Comparison of ENCODE assay signal across 9 cellular contexts in the genomic region with DNA sequence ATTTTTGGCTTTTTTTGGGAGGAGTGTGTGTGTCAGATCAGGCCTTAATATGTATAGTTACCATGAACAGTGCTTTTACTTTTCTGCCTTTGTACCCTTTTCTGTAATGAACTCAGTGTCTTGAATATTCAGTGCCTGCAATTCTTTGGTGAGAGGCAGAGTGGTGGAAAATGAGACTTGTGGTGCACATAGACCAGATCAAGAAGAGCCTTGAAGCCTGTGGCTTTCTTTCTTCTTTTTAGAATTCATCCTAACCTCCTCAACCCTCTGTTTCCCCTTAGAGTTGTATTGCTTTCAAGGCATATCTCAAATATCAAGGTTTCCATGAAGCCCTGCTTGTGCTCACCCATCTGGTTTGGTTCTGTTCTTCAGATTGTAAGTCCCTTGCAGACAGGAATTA. TPM values are rescaled to one million over a fixed set of nuclear protein-coding genes. Genes with fewer than 3 reads are reported as not detected.
DNase-seq lines count a peak whose midpoint lies in the region; ATAC-seq and TF ChIP-seq lines count a peak whose summit lies in the region.
"Had no signal": no experiment of that assay in that cellular context is flagged by ENCODE, and none has a peak within 500 bp of the region (broad histone marks: within the 10 kb centered on the region; RNA-seq: fewer than 3 reads in every experiment).

No MANE protein-coding gene starts in this region.

- peaks cover 0 to 29% (median 9%) of the 10 kb centered on the region in 3 donors for H3K36me3 Mint-ChIP-seq in CD8-positive, alpha-beta memory T cell
- H3K36me3 Mint-ChIP-seq in chondrocyte (ENCODE audit: low read depth) (no peaks in the 10 kb centered on the region), neural crest cell (ENCODE audit: low read depth) (no peaks in the 10 kb centered on the region)

- ATAC-seq in HG03457 (IDR thresholded peaks at IDR 0.05; ENCODE audit: unreplicated experiment) (no peak), HG02623 (IDR thresholded peaks at IDR 0.05; ENCODE audit: unreplicated experiment) (no peak)
- ATAC-seq: left colon had no signal

- H3K27me3 ChIP-seq in CD8-positive, alpha-beta memory T cell (ENCODE audit: insufficient read depth, low read length, poor library complexity, severe bottlenecking): no peaks in the 10 kb centered on the region
- H3K27me3 ChIP-seq in MG63: no peaks in the 10 kb centered on the region

- peak overlapping the region; percentile 72 for H3K4me3 ChIP-seq in CD8-positive, alpha-beta memory T cell (ENCODE audit: low read length)
- H3K4me3 ChIP-seq in MG63: peak overlapping the region; percentile 89

- peaks cover 40% of the 10 kb centered on the region for H3K4me1 ChIP-seq in CD8-positive, alpha-beta memory T cell (ENCODE audit: insufficient read depth, low read length)

- POLR2A ChIA-PET in CD8-positive, alpha-beta memory T cell (lab: Charles Lee): no interaction called here

- CTCF ChIA-PET in CD8-positive, alpha-beta memory T cell (lab: Charles Lee): no interaction called here

- no peaks in the 10 kb centered on the region for H3K36me3 ChIP-seq in CD8-positive, alpha-beta memory T cell (ENCODE audit: insufficient read depth, low read length)
- no peaks in the 10 kb centered on the region; the same call in 1 of the 2 replicates for H3K36me3 ChIP-seq in MG63

- H3K27me3 Mint-ChIP-seq in CD8-positive, alpha-beta memory T cell: no peaks in the 10 kb centered on the region
- H3K27me3 Mint-ChIP-seq in chondrocyte (ENCODE audit: low read depth) (no peaks in the 10 kb centered on the region), neural crest cell (ENCODE audit: low read depth) (no peaks in the 10 kb centered on the region)

- DNase-seq in CD8-positive, alpha-beta memory T cell: peak in 1 of 5 donors; percentile 62
- no peak for DNase-seq in MG63
- DNase-seq in chondrocyte (ENCODE audit: low spot score): no peak
- no peak for DNase-seq in neural crest cell (ENCODE audit: low read depth, low spot score)
- DNase-seq in NCI-H2081 treated with DMSO at 0.1 percent for 48 hours (lab: John Stamatoyannopoulos, UW): no peak
- DNase-seq in HCEC 1CT: no peak
- DNase-seq: left colon had no signal

- H3K27ac Mint-ChIP-seq in CD8-positive, alpha-beta memory T cell: peak overlapping the region; percentile 45 to 96 (median 78)
- peak overlapping the region; percentile 14 for H3K27ac Mint-ChIP-seq in chondrocyte (ENCODE audit: unreplicated experiment)
- no peak overlapping the region for H3K27ac Mint-ChIP-seq in neural crest cell (ENCODE audit: unreplicated experiment)

- no peak overlapping the region for H3K27ac ChIP-seq in CD8-positive, alpha-beta memory T cell (ENCODE audit: low read depth, low read length)

- no peaks in the 10 kb centered on the region for H3K9me3 Mint-ChIP-seq in CD8-positive, alpha-beta memory T cell
- no peaks in the 10 kb centered on the region for H3K9me3 Mint-ChIP-seq in chondrocyte (ENCODE audit: low read depth)
- no peaks in the 10 kb centered on the region for H3K9me3 Mint-ChIP-seq in neural crest cell

- TF ChIP-seq CTCF in chondrocyte (IDR thresholded peaks at IDR 0.05) (no peak), neural crest cell (conservative IDR thresholded peaks at IDR 0.05) (no peak)

- no peaks in the 10 kb centered on the region for H3K9me3 ChIP-seq in CD8-positive, alpha-beta memory T cell (ENCODE audit: low read length)
- H3K9me3 ChIP-seq in MG63: no peaks in the 10 kb centered on the region

- peaks cover 57 to 70% (median 67%) of the 10 kb centered on the region in 3 donors for H3K4me1 Mint-ChIP-seq in CD8-positive, alpha-beta memory T cell
- H3K4me1 Mint-ChIP-seq in chondrocyte (ENCODE audit: low read depth): peaks cover 59% of the 10 kb centered on the region
- peaks cover 44% of the 10 kb centered on the region for H3K4me1 Mint-ChIP-seq in neural crest cell

- peak overlapping the region; percentile 78 to 92 (median 85) for H3K4me3 Mint-ChIP-seq in CD8-positive, alpha-beta memory T cell
- H3K4me3 Mint-ChIP-seq in chondrocyte (ENCODE audit: unreplicated experiment) (peak overlapping the region; percentile 85), neural crest cell (peak overlapping the region; percentile 86)

RNA-seq across cellular contexts. Expression of gene YLPM1, which starts 2.6 kb away (rescaled TPM):
- total RNA-seq in CD8-positive, alpha-beta memory T cell: 10 to 100 TPM; 52.2 to 53.8 TPM
- polyA plus RNA-seq in CD8-positive, alpha-beta memory T cell: 16.9 TPM
- 3.9 and 4.5 TPM in 2 replicates for total RNA-seq in MG63 (2014; rRNA removed; shearing (Covaris generic); ENCODE audit: low replicate concordance)
- total RNA-seq in chondrocyte (51.3 to 85.0 TPM (median 51.8 TPM) in 3 replicates), neural crest cell (115 and 120 TPM in 2 replicates)

RNA-seq across cellular contexts. Expression of gene FCF1, which starts 52.8 kb away (rescaled TPM):
- 10 to 100 TPM; 87.2 to 88.6 TPM for total RNA-seq in CD8-positive, alpha-beta memory T cell
- polyA plus RNA-seq in CD8-positive, alpha-beta memory T cell: 33.0 TPM
- total RNA-seq in MG63 (2014; rRNA removed; shearing (Covaris generic); ENCODE audit: low replicate concordance): 44.2 and 92.7 TPM in 2 replicates
- total RNA-seq in chondrocyte (51.7 to 67.7 TPM (median 52.9 TPM) in 3 replicates), neural crest cell (53.3 and 58.0 TPM in 2 replicates)

RNA-seq across cellular contexts. Expression of gene AREL1, which starts 52.8 kb away (rescaled TPM):
- total RNA-seq in CD8-positive, alpha-beta memory T cell: 10 to 100 TPM; 37.0 to 37.7 TPM
- 28.6 TPM for polyA plus RNA-seq in CD8-positive, alpha-beta memory T cell
- total RNA-seq in MG63 (2014; rRNA removed; shearing (Covaris generic); ENCODE audit: low replicate concordance): 4.9 and 11.6 TPM in 2 replicates
- total RNA-seq in chondrocyte: 34.7 to 50.2 TPM (median 35.9 TPM) in 3 replicates
- total RNA-seq in neural crest cell: 49.3 and 51.5 TPM in 2 replicates
